Comparison of ENCODE assay signal across 8 cellular contexts in the genomic region with DNA sequence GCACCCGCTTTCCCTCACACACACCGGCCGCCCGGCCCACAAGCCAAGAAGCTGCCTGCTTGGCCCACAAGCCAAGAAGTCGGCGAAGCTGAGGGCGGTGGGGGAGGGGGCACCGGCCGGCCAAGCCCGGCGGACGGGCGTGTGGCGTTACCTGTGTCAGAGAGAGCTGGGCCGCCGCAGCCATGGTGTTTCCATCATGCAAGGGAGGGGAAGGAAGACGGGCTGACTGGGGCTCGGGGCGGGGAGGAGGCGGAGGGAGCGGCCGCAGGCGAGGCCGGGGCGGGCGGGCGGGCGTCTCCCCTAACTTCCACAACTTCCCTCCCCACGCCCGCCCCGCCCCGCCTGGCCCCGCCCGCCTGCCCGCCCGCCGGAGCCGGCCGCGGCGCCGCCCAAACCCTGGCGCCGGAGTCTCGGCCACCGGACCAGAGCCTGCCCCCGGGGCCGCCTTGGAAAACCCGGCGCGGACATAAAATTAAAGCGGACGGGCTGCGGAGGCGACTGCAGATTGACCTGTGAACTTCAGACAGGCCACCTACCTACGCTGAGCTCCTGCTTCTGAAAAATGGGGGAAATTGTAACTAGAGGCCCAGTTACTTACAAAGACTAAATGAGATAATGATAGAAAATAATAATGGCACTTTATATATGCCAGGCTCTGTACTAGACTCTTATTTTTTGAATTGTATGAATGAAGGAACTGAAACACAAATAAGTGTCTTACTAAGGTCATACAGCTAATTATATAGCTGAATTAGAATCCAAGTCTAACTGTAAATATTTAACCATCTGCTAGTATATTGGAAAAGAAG. TPM values are rescaled to one million over a fixed set of nuclear protein-coding genes. Genes with fewer than 3 reads are reported as not detected.
DNase-seq lines count a peak whose midpoint lies in the region; ATAC-seq lines count a peak whose summit lies in the region.

TSS of gene EPS15 (minus strand) at position 219 of the 809 bp plus-strand sequence. CDS start at position 184, 35 bp downstream.

- no peak within 1 kb of the TSS for H3K27ac ChIP-seq in mesenchymal stem cell (ENCODE audit: low read length, poor library complexity, severe bottlenecking)

- peaks cover 4% of the 10 kb centered on the region for H3K79me1 ChIP-seq in mesenchymal stem cell (replicated peaks; ENCODE audit: low read length, poor library complexity, severe bottlenecking)

- peak within 1 kb of the TSS in 1 of 2 experiments; percentile 20 for H3K23ac ChIP-seq in mesenchymal stem cell (ENCODE audit: low read length in 2 of 2)

- H3K9me3 ChIP-seq in endocrine pancreas (ENCODE audit: control insufficient read depth, low read length), result no peaks in the 10 kb centered on the region
- no peaks in the 10 kb centered on the region for H3K9me3 ChIP-seq in mesenchymal stem cell (ENCODE audit: control insufficient read depth, low read length)

- peak within 1 kb of the TSS; percentile 89 for H3K4me2 ChIP-seq in mesenchymal stem cell (ENCODE audit: low read length, poor library complexity, severe bottlenecking)

- ATAC-seq in GM19372 (IDR thresholded peaks at IDR 0.05; ENCODE audit: low read depth, unreplicated experiment) (peak; percentile 58), HG03558 (IDR thresholded peaks at IDR 0.05; ENCODE audit: extremely low read depth, unreplicated experiment) (peak; percentile 31)

- H3K14ac ChIP-seq in mesenchymal stem cell (ENCODE audit: low read length in 2 of 2), result peak within 1 kb of the TSS in 1 of 2 experiments; percentile 45

- H3K4me3 ChIP-seq in endocrine pancreas (ENCODE audit: control insufficient read depth, insufficient read depth, low read length) (peak within 1 kb of the TSS; percentile 84), mesenchymal stem cell (ENCODE audit: insufficient read depth in 1 of 2, low read depth in 1 of 2, low read length in 2 of 2) (peak within 1 kb of the TSS; percentile 75 to 95)

- H3K36me3 ChIP-seq in endocrine pancreas (ENCODE audit: control insufficient read depth, insufficient read depth, low read length) (no peaks in the 10 kb centered on the region), mesenchymal stem cell (ENCODE audit: control insufficient read depth in 1 of 2, insufficient read depth in 2 of 2, low read depth in 1 of 2, low read length in 2 of 2) (no peaks in the 10 kb centered on the region)

- H2BK12ac ChIP-seq in mesenchymal stem cell (ENCODE audit: low read length in 2 of 2), result peak within 1 kb of the TSS in 1 of 2 experiments; percentile 64

- H3K4ac ChIP-seq in mesenchymal stem cell (ENCODE audit: low read depth in 1 of 2, low read length in 2 of 2), result peak within 1 kb of the TSS; percentile 22 to 95

- H3K27me3 ChIP-seq in endocrine pancreas (ENCODE audit: control insufficient read depth, insufficient read depth, low read length) (no peaks in the 10 kb centered on the region), mesenchymal stem cell (ENCODE audit: control insufficient read depth in 1 of 2, insufficient read depth in 1 of 2, low read length in 2 of 2) (no peaks in the 10 kb centered on the region)

- peak within 1 kb of the TSS; percentile 55 for H2AFZ ChIP-seq in mesenchymal stem cell (ENCODE audit: low read depth, low read length)

- peak within 1 kb of the TSS; percentile 95 for H3K9ac ChIP-seq in endocrine pancreas (ENCODE audit: control insufficient read depth, insufficient read depth, low read length)
- H3K9ac ChIP-seq in mesenchymal stem cell (ENCODE audit: low read length), result peak within 1 kb of the TSS; percentile 94

- peak within 1 kb of the TSS; percentile 92 to 95 for H3K18ac ChIP-seq in mesenchymal stem cell (ENCODE audit: low read depth in 1 of 2, low read length in 2 of 2)

- H4K8ac ChIP-seq in mesenchymal stem cell (ENCODE audit: low read length), result peak within 1 kb of the TSS; percentile 87

- peak within 1 kb of the TSS; percentile 96 for H2BK15ac ChIP-seq in mesenchymal stem cell (ENCODE audit: low read depth, poor library complexity, severe bottlenecking)

- DNase-seq in CD1c-positive myeloid dendritic cell (ENCODE audit: extremely low spot score) (peak; percentile 85), NOMO-1 treated with dmso at 0.1 percent for 144 hours (lab: John Stamatoyannopoulos, UW; ENCODE audit: unreplicated experiment) (peak; percentile 85), mesenchymal stem cell (peak; percentile 79)
- DNase-seq in activated CD8-positive, alpha-beta memory T cell treated with anti-CD3 and anti-CD28 coated beads, Interleukin-2, amount 50 U/mL, for 1 hour (ENCODE audit: extremely low read depth), result peak; percentile 58
- peak; percentile 76 for DNase-seq in stimulated activated CD8-positive, alpha-beta memory T cell treated with anti-CD3 and anti-CD28 coated beads, Interleukin-12 subunit alpha, Interleukin-12 subunit beta, amount 100 ng/mL, for 24 hours (ENCODE audit: extremely low read depth)

- peak within 1 kb of the TSS; percentile 70 for H4K91ac ChIP-seq in mesenchymal stem cell (ENCODE audit: low read length)

- peak within 1 kb of the TSS; percentile 32 for H2BK5ac ChIP-seq in mesenchymal stem cell (ENCODE audit: low read depth, low read length, poor library complexity, severe bottlenecking)

- peak within 1 kb of the TSS; percentile 91 for H2BK120ac ChIP-seq in mesenchymal stem cell (ENCODE audit: low read depth, low read length)

- H2AK5ac ChIP-seq in mesenchymal stem cell (ENCODE audit: low read length, severe bottlenecking), result no peak within 1 kb of the TSS

- H3K4me1 ChIP-seq in endocrine pancreas (ENCODE audit: control insufficient read depth, insufficient read depth, low read length), result peaks cover 3% of the 10 kb centered on the region
- H3K4me1 ChIP-seq in mesenchymal stem cell (ENCODE audit: control insufficient read depth, insufficient read depth, low read depth, low read length), result peaks cover 4% of the 10 kb centered on the region

- 0% methylated on average over 23 of the region's 56 CpGs for WGBS in mesenchymal stem cell

RNA-seq across cellular contexts. Expression of gene EPS15, which starts in this region (rescaled TPM):
- 42.9 TPM for polyA plus RNA-seq in mesenchymal stem cell (2013, experiment 1 of 2)
- polyA plus RNA-seq in mesenchymal stem cell (2013, experiment 2 of 2), result 41.3 TPM
